In the genomic region with DNA sequence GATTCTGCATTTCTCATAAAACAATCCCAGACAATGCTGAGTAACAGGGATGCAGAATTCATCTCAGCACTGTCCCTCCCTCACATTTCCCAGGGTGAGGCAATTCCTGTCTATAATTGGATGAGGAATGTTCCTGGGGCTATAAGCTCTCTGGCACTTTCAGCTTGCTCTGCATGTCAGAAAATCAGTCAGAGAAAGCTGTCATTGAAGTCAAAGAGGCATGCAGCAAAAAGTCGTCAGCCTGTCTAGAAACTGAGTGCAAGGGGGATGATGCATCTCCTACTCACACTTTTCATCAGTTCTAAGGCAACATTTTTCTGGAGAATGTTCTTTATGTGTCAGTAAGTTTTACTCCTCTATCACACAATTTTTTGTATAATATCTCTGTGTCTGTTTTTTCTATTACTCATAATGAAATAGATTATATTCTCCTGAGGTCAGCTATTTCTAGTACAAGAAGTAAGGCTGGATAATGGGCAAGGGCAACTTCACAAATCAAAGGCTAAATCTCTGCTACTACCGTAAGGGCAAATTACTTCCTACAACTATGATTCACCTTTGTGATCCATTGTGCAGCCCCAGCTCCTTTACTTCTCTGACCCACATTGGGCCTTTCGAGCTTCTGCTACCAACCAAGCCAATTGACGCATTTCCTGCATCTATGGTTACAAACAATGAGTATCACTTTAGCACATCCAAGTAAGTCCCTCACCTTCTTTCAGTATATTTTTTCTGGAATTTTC, we compare ENCODE assay signal across 14 cellular contexts. TPM values are rescaled to one million over a fixed set of nuclear protein-coding genes. Genes with fewer than 3 reads are reported as not detected.
A peak's percentile ranks its signal among the peaks of the same experiment; 100 is the strongest.
DNase-seq lines count a peak whose midpoint lies in the region; TF ChIP-seq lines count a peak whose summit lies in the region.
"Had no signal": no experiment of that assay in that cellular context is flagged by ENCODE, and none has a peak within 500 bp of the region (broad histone marks: within the 10 kb centered on the region; RNA-seq: fewer than 3 reads in every experiment).

No MANE protein-coding gene starts in this region.

- H2AFZ ChIP-seq in fibroblast of lung (ENCODE audit: low read length) (no peak overlapping the region), osteoblast (ENCODE audit: low read length) (no peak overlapping the region)

- H3K9ac ChIP-seq in fibroblast of lung (ENCODE audit: insufficient read depth, low read length) (no peak overlapping the region), endodermal cell (ENCODE audit: extremely low read depth, low read length, poor library complexity, severe bottlenecking) (no peak overlapping the region)

- H3K4me1 ChIP-seq in SJSA1 (replicated peaks) (peaks cover 4% of the 10 kb centered on the region), fibroblast of lung (ENCODE audit: control insufficient read depth, extremely low read depth, insufficient read depth, low read length) (no peaks in the 10 kb centered on the region), osteoblast (ENCODE audit: insufficient read depth, low read length) (peaks cover 3% of the 10 kb centered on the region), endodermal cell (ENCODE audit: control insufficient read depth, insufficient read depth, low read length) (no peaks in the 10 kb centered on the region)

- H4K20me1 ChIP-seq in fibroblast of lung (ENCODE audit: control insufficient read depth, extremely low read depth, insufficient read depth, low read length) (no peaks in the 10 kb centered on the region), osteoblast (ENCODE audit: insufficient read depth, low read length) (no peaks in the 10 kb centered on the region)

- H3K27me3 ChIP-seq in SJSA1 (replicated peaks) = no peaks in the 10 kb centered on the region
- no peaks in the 10 kb centered on the region for H3K27me3 ChIP-seq in fibroblast of lung (ENCODE audit: control insufficient read depth, insufficient read depth, low read length)
- no peaks in the 10 kb centered on the region for H3K27me3 ChIP-seq in osteoblast (ENCODE audit: insufficient read depth, low read length)
- no peaks in the 10 kb centered on the region for H3K27me3 ChIP-seq in endodermal cell (ENCODE audit: control insufficient read depth, insufficient read depth, low read length, poor library complexity, severe bottlenecking)

- no peak overlapping the region for H3K4me3 ChIP-seq in SJSA1
- H3K4me3 ChIP-seq in fibroblast of lung (replicated peaks in 1 of 4; ENCODE audit: control extremely low read depth in 1 of 4, insufficient read depth in 1 of 4, low read depth in 3 of 4, low read length in 4 of 4) = no peak overlapping the region
- no peak overlapping the region for H3K4me3 ChIP-seq in osteoblast (ENCODE audit: insufficient read depth, low read length)
- H3K4me3 ChIP-seq in endodermal cell (ENCODE audit: low read length) = no peak overlapping the region
- H3K4me3 ChIP-seq in lower leg skin (ENCODE audit: low read depth, poor library complexity, severe bottlenecking) = no peak overlapping the region

- H3K9me3 ChIP-seq in SJSA1 (replicated peaks) (no peaks in the 10 kb centered on the region), fibroblast of lung (ENCODE audit: control insufficient read depth, insufficient read depth, low read depth, low read length) (no peaks in the 10 kb centered on the region), osteoblast (ENCODE audit: low read depth, low read length) (no peaks in the 10 kb centered on the region), endodermal cell (ENCODE audit: control insufficient read depth, low read length) (no peaks in the 10 kb centered on the region)

- intact Hi-C loops in lower leg skin (cut with DNase I; ENCODE audit: low total_unique reads) = no loop called here

- H3K27ac ChIP-seq in SJSA1 (peak overlapping the region; percentile 67), fibroblast of lung (ENCODE audit: insufficient read depth, low read length) (no peak overlapping the region), osteoblast (ENCODE audit: low read depth, low read length) (peak overlapping the region; percentile 30), endodermal cell (ENCODE audit: low read depth, low read length) (no peak overlapping the region)

- H3K36me3 Mint-ChIP-seq in endodermal cell (ENCODE audit: low read depth) = no peaks in the 10 kb centered on the region
- H3K36me3 Mint-ChIP-seq: CD8-positive, alpha-beta memory T cell had no signal

- H3K27me3 Mint-ChIP-seq in endodermal cell (ENCODE audit: insufficient read depth) = no peaks in the 10 kb centered on the region
- H3K27me3 Mint-ChIP-seq: CD8-positive, alpha-beta memory T cell had no signal

- H3K4me3 Mint-ChIP-seq in endodermal cell = no peak overlapping the region
- H3K4me3 Mint-ChIP-seq: CD8-positive, alpha-beta memory T cell; T-helper 1 cell treated with Interleukin-12 subunit alpha and Interleukin-12 subunit beta and Interleukin-4 antibody, amounts not matched to agents 30 μg/mL and 1 μg/mL, for 36 hours had no signal

- peaks cover 5% of the 10 kb centered on the region for H3K9me3 Mint-ChIP-seq in endodermal cell
- H3K9me3 Mint-ChIP-seq: CD8-positive, alpha-beta memory T cell; T-helper 1 cell treated with Interleukin-12 subunit alpha and Interleukin-12 subunit beta and Interleukin-4 antibody, amounts not matched to agents 30 μg/mL and 1 μg/mL, for 36 hours had no signal

- no peak overlapping the region for H3K4me2 ChIP-seq in fibroblast of lung (ENCODE audit: extremely low read depth, insufficient read depth, low read length)
- peak overlapping the region; percentile 29 for H3K4me2 ChIP-seq in osteoblast (ENCODE audit: insufficient read depth, low read length)

- H3K4me1 Mint-ChIP-seq in endodermal cell = peaks cover 6% of the 10 kb centered on the region
- H3K4me1 Mint-ChIP-seq: CD8-positive, alpha-beta memory T cell had no signal

- TF ChIP-seq CTCF in fibroblast of lung (conservative IDR thresholded peaks at IDR 0.05 in 1 of 2, IDR thresholded peaks at IDR 0.05 in 1 of 2; ENCODE audit: low read depth in 1 of 2, low read length in 2 of 2) = no peak
- no peak for TF ChIP-seq CTCF in osteoblast (IDR thresholded peaks at IDR 0.05; ENCODE audit: extremely low read depth, low read depth, low read length)
- TF ChIP-seq CTCF in endodermal cell (conservative IDR thresholded peaks at IDR 0.05) = no peak
- no peak for TF ChIP-seq CTCF in lower leg skin (IDR thresholded peaks at IDR 0.05)

- 75 to 91% methylated on average over 2 to 4 of the region's 4 CpGs for WGBS in endodermal cell (ENCODE audit: insufficient coverage in 1 of 2, insufficient read length in 1 of 2), 2 experiments
- 64 to 65% methylated on average over 4 of the region's 4 CpGs for WGBS in lower leg skin, 2 donors

- H3K79me2 ChIP-seq in fibroblast of lung (ENCODE audit: control insufficient read depth, insufficient read depth, low read length) (no peaks in the 10 kb centered on the region), osteoblast (ENCODE audit: insufficient read depth, low read length) (no peaks in the 10 kb centered on the region)

- DNase-seq in GM03348 (ENCODE audit: low spot score) (peak; percentile 30), SJSA1 (ENCODE audit: low read depth in 1 of 2, low spot score in 2 of 2) (peak; percentile 28 to 34), fibroblast of lung (ENCODE audit: low read depth in 2 of 2) (peak; percentile 24 to 44), osteoblast (ENCODE audit: insufficient read length, low spot score, missing footprints) (peak; percentile 65), endodermal cell (no peak), NCI-H1092 treated with DMSO at 0.1 percent for 48 hours (lab: John Stamatoyannopoulos, UW) (no peak), lower leg skin (ENCODE audit: low spot score in 2 of 2) (no peak)
- no peak for DNase-seq in effector CD8-positive, alpha-beta T cell (lab: John Stamatoyannopoulos, UW)
- DNase-seq: activated T-cell treated with anti-CD3 and anti-CD28 coated beads, Interleukin-2, amount 50 U/mL, for 1 hour; CD8-positive, alpha-beta memory T cell; NCI-H1048; NCI-H2171; OCI-M1 had no signal

- H3K27ac Mint-ChIP-seq in endodermal cell = no peak overlapping the region
- H3K27ac Mint-ChIP-seq: CD8-positive, alpha-beta memory T cell; T-helper 1 cell treated with Interleukin-12 subunit alpha and Interleukin-12 subunit beta and Interleukin-4 antibody, amounts not matched to agents 30 μg/mL and 1 μg/mL, for 36 hours had no signal

- no peaks in the 10 kb centered on the region for H3K36me3 ChIP-seq in SJSA1
- H3K36me3 ChIP-seq in fibroblast of lung (ENCODE audit: control insufficient read depth, insufficient read depth, low read length) = no peaks in the 10 kb centered on the region
- no peaks in the 10 kb centered on the region for H3K36me3 ChIP-seq in osteoblast (ENCODE audit: insufficient read depth, low read length)
- no peaks in the 10 kb centered on the region for H3K36me3 ChIP-seq in endodermal cell (ENCODE audit: control insufficient read depth, insufficient read depth, low read length)

- TF ChIP-seq POLR2A in lower leg skin (IDR thresholded peaks at IDR 0.05) = no peak

RNA-seq across cellular contexts. Expression of gene TASL, which starts 56.0 kb away (rescaled TPM):
- total RNA-seq in SJSA1 (2014; rRNA removed; shearing (Covaris generic)) = not detected in 2 replicates
- total RNA-seq in fibroblast of lung (not detected in 2 replicates), osteoblast (not detected in 2 replicates), endodermal cell (not detected), lower leg skin (1 to 10 TPM in 2 of 4 donors, under 1 TPM in 2; 0.34 to 1.5 (median 0.94) TPM)
- polyA plus RNA-seq in fibroblast of lung = not detected in 2 replicates
- polyA plus RNA-seq in fibroblast of lung (2012) = not detected in 2 replicates
- polyA minus RNA-seq in fibroblast of lung (ENCODE audit: low replicate concordance) = not detected in 2 replicates
- not detected for polyA plus RNA-seq in endodermal cell (2013, experiment 1 of 2)
- not detected for polyA plus RNA-seq in endodermal cell (2013, experiment 2 of 2)

Comparison
In these comparisons a context has a peak if more than half of its experiments do, and no peak if none do; other contexts are left out.
1. DNase-seq: peak in GM03348 (single experiment), SJSA1 (2 of 2), fibroblast of lung (2 of 2) and osteoblast (single experiment); none in endodermal cell (single experiment), effector CD8-positive, alpha-beta T cell (single experiment), NCI-H1092 treated with DMSO at 0.1 percent for 48 hours (single experiment) and lower leg skin (0 of 2).
2. H3K27ac ChIP-seq: peak in SJSA1 (single experiment) and osteoblast (single experiment); none in fibroblast of lung (single experiment) and endodermal cell (single experiment).